Comparison of ENCODE assay signal across 18 cellular contexts in genomic region chr11:19756675-19757475, GRCh38. TPM values are rescaled to one million over a fixed set of nuclear protein-coding genes. Genes with fewer than 3 reads are reported as not detected.
DNase-seq lines count a peak whose midpoint lies in the region; ATAC-seq and TF ChIP-seq lines count a peak whose summit lies in the region.
"Had no signal": no experiment of that assay in that cellular context is flagged by ENCODE, and none has a peak within 500 bp of the region (broad histone marks: within the 10 kb centered on the region; RNA-seq: fewer than 3 reads in every experiment).

No MANE protein-coding gene starts in this region.

- peak; percentile 65 for DNase-seq in AG08395 (ENCODE audit: low spot score)
- DNase-seq in brain microvascular endothelial cell = peak; percentile 14
- peak; percentile 47 for DNase-seq in left cardiac atrium
- peak in 1 of 2 donors; percentile 20 for DNase-seq in psoas muscle
- DNase-seq in MM.1S = no peak
- DNase-seq in activated CD4-positive, alpha-beta T cell treated with anti-CD3 and anti-CD28 coated beads, Interleukin-2, amount 50 U/mL, for 1 hour = no peak
- no peak for DNase-seq in activated CD8-positive, alpha-beta T cell treated with anti-CD3 and anti-CD28 coated beads, Interleukin-2, amount 10 ng/mL, durations not matched to agents 7 days and 5 days
- no peak for DNase-seq in NCI-H1048 (lab: John Stamatoyannopoulos, UW)
- DNase-seq: activated CD4-positive, alpha-beta memory T cell treated with anti-CD3 and anti-CD28 coated beads for 36 hours; DMS53; islet precursor cell; Karpas-422; NCI-H2171; stimulated activated CD4-positive, alpha-beta T cell treated with anti-CD3 and anti-CD28 coated beads, Interleukin-4, amount 100 ng/mL, for 4 hours had no signal

- H3K9me3 ChIP-seq in psoas muscle (no peaks in the 10 kb centered on the region), MM.1S (replicated peaks; ENCODE audit: insufficient read depth, low read length) (no peaks in the 10 kb centered on the region)

- no peak overlapping the region for H3K27ac Mint-ChIP-seq in activated CD8-positive, alpha-beta T cell treated with anti-CD3 and anti-CD28 coated beads, Interleukin-2, amount 10 ng/mL, durations not matched to agents 7 days and 5 days
- H3K27ac Mint-ChIP-seq: activated CD4-positive, alpha-beta memory T cell treated with anti-CD3 and anti-CD28 coated beads for 36 hours; activated naive CD4-positive, alpha-beta T cell treated with anti-CD3 and anti-CD28 coated beads, Interleukin-2, amount 50 U/mL, for 24 hours; stimulated activated naive CD8-positive, alpha-beta T cell treated with anti-CD3 and anti-CD28 coated beads, Interleukin-15, Interleukin-2, amounts not matched to agents 100 ng/mL and 50 ng/mL, for 24 hours; T-helper 2 cell treated with Interferon-gamma antibody and Interleukin-4, amounts not matched to agents 5 μg/mL and 100 μg/mL, for 36 hours had no signal

- ATAC-seq in left cardiac atrium (peak; percentile 75 to 81), psoas muscle (peak; percentile 77 to 93 (median 78))
- no peak for ATAC-seq in activated CD8-positive, alpha-beta T cell treated with anti-CD3 and anti-CD28 coated beads, Interleukin-2, amount 10 ng/mL, durations not matched to agents 7 days and 5 days
- ATAC-seq: Panc1 had no signal

- H3K79me2 ChIP-seq in MM.1S (ENCODE audit: low read length) = no peaks in the 10 kb centered on the region

- H3K9me2 ChIP-seq in MM.1S (replicated peaks; ENCODE audit: insufficient read depth, low read length) = no peaks in the 10 kb centered on the region

- H3K27ac ChIP-seq in brain microvascular endothelial cell = no peak overlapping the region
- H3K27ac ChIP-seq in psoas muscle = peak overlapping the region; percentile 30
- no peak overlapping the region for H3K27ac ChIP-seq in MM.1S (ENCODE audit: low read length)

- POLR2A ChIA-PET in activated CD8-positive, alpha-beta T cell treated with anti-CD3 and anti-CD28 coated beads, Interleukin-2, amount 10 ng/mL, durations not matched to agents 7 days and 5 days (lab: Charles Lee) = no interaction called here

- no peaks in the 10 kb centered on the region for H3K4me1 Mint-ChIP-seq in activated CD8-positive, alpha-beta T cell treated with anti-CD3 and anti-CD28 coated beads, Interleukin-2, amount 10 ng/mL, durations not matched to agents 7 days and 5 days (ENCODE audit: low read depth)
- H3K4me1 Mint-ChIP-seq: activated naive CD4-positive, alpha-beta T cell treated with anti-CD3 and anti-CD28 coated beads, Interleukin-2, amount 50 U/mL, for 24 hours had no signal

- H3K4me1 ChIP-seq in psoas muscle = no peaks in the 10 kb centered on the region
- H3K4me1 ChIP-seq in MM.1S (ENCODE audit: low read length) = no peaks in the 10 kb centered on the region

- H3K36me3 Mint-ChIP-seq in activated CD8-positive, alpha-beta T cell treated with anti-CD3 and anti-CD28 coated beads, Interleukin-2, amount 10 ng/mL, durations not matched to agents 7 days and 5 days (ENCODE audit: low read depth) = no peaks in the 10 kb centered on the region
- H3K36me3 Mint-ChIP-seq: activated CD4-positive, alpha-beta memory T cell treated with anti-CD3 and anti-CD28 coated beads for 36 hours; activated naive CD4-positive, alpha-beta T cell treated with anti-CD3 and anti-CD28 coated beads, Interleukin-2, amount 50 U/mL, for 24 hours had no signal

- no peaks in the 10 kb centered on the region for H3K9me3 Mint-ChIP-seq in activated CD8-positive, alpha-beta T cell treated with anti-CD3 and anti-CD28 coated beads, Interleukin-2, amount 10 ng/mL, durations not matched to agents 7 days and 5 days (ENCODE audit: insufficient read depth)
- H3K9me3 Mint-ChIP-seq: activated CD4-positive, alpha-beta memory T cell treated with anti-CD3 and anti-CD28 coated beads for 36 hours; activated naive CD4-positive, alpha-beta T cell treated with anti-CD3 and anti-CD28 coated beads, Interleukin-2, amount 50 U/mL, for 24 hours; stimulated activated naive CD8-positive, alpha-beta T cell treated with anti-CD3 and anti-CD28 coated beads, Interleukin-15, Interleukin-2, amounts not matched to agents 100 ng/mL and 50 ng/mL, for 24 hours; T-helper 2 cell treated with Interferon-gamma antibody and Interleukin-4, amounts not matched to agents 5 μg/mL and 100 μg/mL, for 36 hours had no signal

- no peak overlapping the region for H2AFZ ChIP-seq in MM.1S (ENCODE audit: low read length)

- no peaks in the 10 kb centered on the region for H3K36me3 ChIP-seq in brain microvascular endothelial cell (replicated peaks)
- H3K36me3 ChIP-seq in psoas muscle (ENCODE audit: insufficient read depth in 1 of 2, low read depth in 1 of 2) = no peaks in the 10 kb centered on the region
- no peaks in the 10 kb centered on the region for H3K36me3 ChIP-seq in MM.1S (replicated peaks; ENCODE audit: insufficient read depth, low read length)

- CTCF ChIA-PET in activated CD8-positive, alpha-beta T cell treated with anti-CD3 and anti-CD28 coated beads, Interleukin-2, amount 10 ng/mL, durations not matched to agents 7 days and 5 days (lab: Charles Lee) = no interaction called here

- no peak overlapping the region for H3K9ac ChIP-seq in MM.1S (ENCODE audit: low read length)

- peaks cover 2% of the 10 kb centered on the region for H3K27me3 Mint-ChIP-seq in activated CD8-positive, alpha-beta T cell treated with anti-CD3 and anti-CD28 coated beads, Interleukin-2, amount 10 ng/mL, durations not matched to agents 7 days and 5 days (ENCODE audit: low read depth)
- H3K27me3 Mint-ChIP-seq: activated CD4-positive, alpha-beta memory T cell treated with anti-CD3 and anti-CD28 coated beads for 36 hours had no signal

- intact Hi-C loops in left cardiac atrium (cut with DNase I) (no loop called here), psoas muscle (cut with DNase I) (no loop called here)

- H3K27me3 ChIP-seq in brain microvascular endothelial cell (replicated peaks) (no peaks in the 10 kb centered on the region), psoas muscle (ENCODE audit: insufficient read depth in 3 of 3, low read length in 2 of 3) (no peaks in the 10 kb centered on the region), MM.1S (replicated peaks; ENCODE audit: insufficient read depth, low read length) (no peaks in the 10 kb centered on the region)

- H3K4me2 ChIP-seq in MM.1S (ENCODE audit: low read depth, low read length) = no peak overlapping the region

- no peaks in the 10 kb centered on the region for H3F3A ChIP-seq in MM.1S (ENCODE audit: insufficient read depth, low read length)

- 48 to 70% (median 50%) methylated on average over 11 of the region's 11 CpGs for WGBS in psoas muscle, 3 donors

- no peaks in the 10 kb centered on the region for H4K20me1 ChIP-seq in MM.1S (ENCODE audit: insufficient read depth, low read length)

- H3K4me3 Mint-ChIP-seq in activated CD8-positive, alpha-beta T cell treated with anti-CD3 and anti-CD28 coated beads, Interleukin-2, amount 10 ng/mL, durations not matched to agents 7 days and 5 days = no peak overlapping the region
- H3K4me3 Mint-ChIP-seq: activated CD4-positive, alpha-beta memory T cell treated with anti-CD3 and anti-CD28 coated beads for 36 hours; activated naive CD4-positive, alpha-beta T cell treated with anti-CD3 and anti-CD28 coated beads, Interleukin-2, amount 50 U/mL, for 24 hours; stimulated activated naive CD8-positive, alpha-beta T cell treated with anti-CD3 and anti-CD28 coated beads, Interleukin-15, Interleukin-2, amounts not matched to agents 100 ng/mL and 50 ng/mL, for 24 hours; T-helper 2 cell treated with Interferon-gamma antibody and Interleukin-4, amounts not matched to agents 5 μg/mL and 100 μg/mL, for 36 hours had no signal

- in situ Hi-C loops in brain microvascular endothelial cell (cut with HindIII; ENCODE audit: low pct_ligation_motif_present, low sequenced_read_pairs) = no loop called here

- H3K4me3 ChIP-seq in brain microvascular endothelial cell (ENCODE audit: low read depth, low read length) = no peak overlapping the region
- H3K4me3 ChIP-seq in psoas muscle = no peak overlapping the region
- H3K4me3 ChIP-seq in MM.1S (ENCODE audit: low read length) = no peak overlapping the region

- TF ChIP-seq CTCF in brain microvascular endothelial cell (IDR thresholded peaks at IDR 0.05; ENCODE audit: low read depth, low read length, missing control alignments) = no peak
- TF ChIP-seq CTCF in psoas muscle (IDR thresholded peaks at IDR 0.05) = no peak
- TF ChIP-seq CTCF in MM.1S (IDR thresholded peaks at IDR 0.05; ENCODE audit: low read length) = no peak

RNA-seq across cellular contexts. Expression of gene NAV2, which starts 44.2 kb away (rescaled TPM):
- total RNA-seq in left cardiac atrium = 10 to 100 TPM; 12.3 to 15.3 TPM
- total RNA-seq in psoas muscle = 10 to 100 TPM in 1 of 4 donors, 1 to 10 TPM in 3; 2.1 to 21.8 (median 4.4) TPM
- polyA plus RNA-seq in psoas muscle = 1 to 10 TPM in 1 of 3 donors, under 1 TPM in 2; 0.68 to 4.4 (median 0.86) TPM
- total RNA-seq in activated CD8-positive, alpha-beta T cell treated with anti-CD3 and anti-CD28 coated beads, Interleukin-2, amount 10 ng/mL, durations not matched to agents 7 days and 5 days = under 1 TPM; 0.23 to 0.71 TPM

Comparison
In these comparisons a context has a peak if more than half of its experiments do, and no peak if none do; other contexts are left out.
1. DNase-seq: peak in AG08395 (single experiment), brain microvascular endothelial cell (single experiment) and left cardiac atrium (single experiment); none in MM.1S (single experiment), activated CD4-positive, alpha-beta T cell treated with anti-CD3 and anti-CD28 coated beads, Interleukin-2, amount 50 U/mL, for 1 hour (single experiment), activated CD8-positive, alpha-beta T cell treated with anti-CD3 and anti-CD28 coated beads, Interleukin-2, amount 10 ng/mL, durations not matched to agents 7 days and 5 days (single experiment) and NCI-H1048 (single experiment).